ENCODE assay signal across 8 cellular contexts in genomic region chr3:52983336-52983807, GRCh38.
A peak's percentile ranks its signal among the peaks of the same experiment; 100 is the strongest.
DNase-seq lines count a peak whose midpoint lies in the region; ATAC-seq and TF ChIP-seq lines count a peak whose summit lies in the region.

No MANE protein-coding gene starts in this region.

- peak overlapping the region in 8 of 11 experiments; percentile 18 to 75 (median 42); a peak in 10 of 22 replicates for H3K27ac ChIP-seq in BLaER1 treated with 17β-estradiol and CSF1 and Interleukin-3, amounts not matched to agents 10 nM and 100 nM
- H3K27ac ChIP-seq in HL-60 (replicated peaks) (peak overlapping the region; percentile 58), neutrophil (peak overlapping the region; percentile 77), suprapubic skin (no peak overlapping the region), WERI-Rb-1 (no peak overlapping the region)

- peaks cover 0 to 11% (median 0%) of the 10 kb centered on the region in 11 experiments; a peak in 3 of 22 replicates for H3K36me3 ChIP-seq in BLaER1 treated with 17β-estradiol and CSF1 and Interleukin-3, amounts not matched to agents 10 nM and 100 nM
- H3K36me3 ChIP-seq in neutrophil (no peaks in the 10 kb centered on the region), suprapubic skin (no peaks in the 10 kb centered on the region), WERI-Rb-1 (no peaks in the 10 kb centered on the region)

- H4K20me1 ChIP-seq in BLaER1 treated with 17β-estradiol and CSF1 and Interleukin-3, amounts not matched to agents 10 nM and 100 nM = peaks cover 0 to 74% (median 34%) of the 10 kb centered on the region in 11 experiments; a peak in 16 of 22 replicates

- no peak for TF ChIP-seq EP300 in suprapubic skin (IDR thresholded peaks at IDR 0.05)

- H3K4me1 ChIP-seq in BLaER1 treated with 17β-estradiol and CSF1 and Interleukin-3, amounts not matched to agents 10 nM and 100 nM = peaks cover 35 to 58% (median 49%) of the 10 kb centered on the region in 10 experiments
- H3K4me1 ChIP-seq in neutrophil (ENCODE audit: control insufficient read depth in 1 of 2, insufficient read depth in 1 of 2, low read depth in 1 of 2, low read length in 1 of 2) (peaks cover 10 to 14% of the 10 kb centered on the region in 2 experiments), suprapubic skin (peaks cover 28% of the 10 kb centered on the region)

- peaks cover 16 to 24% (median 19%) of the 10 kb centered on the region in 11 experiments for H3K9me3 ChIP-seq in BLaER1 treated with 17β-estradiol and CSF1 and Interleukin-3, amounts not matched to agents 10 nM and 100 nM (replicated peaks in 1 of 11)
- H3K9me3 ChIP-seq in neutrophil (no peaks in the 10 kb centered on the region), suprapubic skin (no peaks in the 10 kb centered on the region), WERI-Rb-1 (ENCODE audit: severe bottlenecking) (no peaks in the 10 kb centered on the region)

- DNase-seq in HL-60 (ENCODE audit: low read depth in 1 of 2, low spot score in 1 of 2) (peak; percentile 41 to 76), middle frontal gyrus (ENCODE audit: extremely low spot score, low spot score) (no peak), suprapubic skin (ENCODE audit: low spot score in 2 of 2) (no peak), WERI-Rb-1 (no peak)
- DNase-seq in activated CD8-positive, alpha-beta memory T cell treated with anti-CD3 and anti-CD28 coated beads for 24 hours = peak; percentile 63

- peak overlapping the region in 3 of 11 experiments; percentile 2 to 38 (median 33); a peak in 4 of 22 replicates for H3K9ac ChIP-seq in BLaER1 treated with 17β-estradiol and CSF1 and Interleukin-3, amounts not matched to agents 10 nM and 100 nM

- H3K4me2 ChIP-seq in BLaER1 treated with 17β-estradiol and CSF1 and Interleukin-3, amounts not matched to agents 10 nM and 100 nM = peak overlapping the region; percentile 56 to 95 (median 72)

- 76% methylated on average over 5 of the region's 5 CpGs for WGBS in suprapubic skin

- no peak for TF ChIP-seq CTCF in HL-60 (IDR thresholded peaks at IDR 0.05; ENCODE audit: insufficient read depth, low read length)
- TF ChIP-seq CTCF in neutrophil (IDR thresholded peaks at IDR 0.05) = no peak
- no peak for TF ChIP-seq CTCF in suprapubic skin (IDR thresholded peaks at IDR 0.05)
- TF ChIP-seq CTCF in WERI-Rb-1 (IDR thresholded peaks at IDR 0.05; ENCODE audit: low read depth, low read length) = no peak

- H3K27me3 ChIP-seq in BLaER1 treated with 17β-estradiol and CSF1 and Interleukin-3, amounts not matched to agents 10 nM and 100 nM = peaks cover 0 to 31% (median 9%) of the 10 kb centered on the region in 11 experiments; a peak in 11 of 22 replicates
- H3K27me3 ChIP-seq in HL-60 (ENCODE audit: insufficient read depth, poor library complexity, severe bottlenecking) (no peaks in the 10 kb centered on the region), neutrophil (no peaks in the 10 kb centered on the region), suprapubic skin (no peaks in the 10 kb centered on the region), WERI-Rb-1 (ENCODE audit: insufficient read depth, low read depth, severe bottlenecking) (no peaks in the 10 kb centered on the region)

- TF ChIP-seq POLR2A in suprapubic skin (IDR thresholded peaks at IDR 0.05) = no peak

- ATAC-seq in GM21367 (IDR thresholded peaks at IDR 0.05; ENCODE audit: unreplicated experiment) = peak; percentile 86

- peak overlapping the region in 1 of 10 experiments; percentile 19; a peak in 1 of 20 replicates for H3K4me3 ChIP-seq in BLaER1 treated with 17β-estradiol and CSF1 and Interleukin-3, amounts not matched to agents 10 nM and 100 nM
- H3K4me3 ChIP-seq in HL-60 (replicated peaks; ENCODE audit: insufficient read depth, low read length) (no peak overlapping the region), neutrophil (ENCODE audit: low read depth in 1 of 2, low read length in 1 of 2) (peak overlapping the region in 1 of 2 experiments; percentile 42), suprapubic skin (no peak overlapping the region), WERI-Rb-1 (ENCODE audit: low read depth, low read length) (no peak overlapping the region)

Comparison
In these comparisons a context has a peak if more than half of its experiments do, and no peak if none do; other contexts are left out.
1. H3K27ac ChIP-seq: peak in BLaER1 treated with 17β-estradiol and CSF1 and Interleukin-3, amounts not matched to agents 10 nM and 100 nM (8 of 11), HL-60 (single experiment) and neutrophil (single experiment); none in suprapubic skin (single experiment) and WERI-Rb-1 (single experiment).
2. DNase-seq: peak in HL-60 (2 of 2) and activated CD8-positive, alpha-beta memory T cell treated with anti-CD3 and anti-CD28 coated beads for 24 hours (single experiment); none in middle frontal gyrus (single experiment), suprapubic skin (0 of 2) and WERI-Rb-1 (single experiment).